8 cellular contexts compared by ENCODE assay signal in the genomic region with DNA sequence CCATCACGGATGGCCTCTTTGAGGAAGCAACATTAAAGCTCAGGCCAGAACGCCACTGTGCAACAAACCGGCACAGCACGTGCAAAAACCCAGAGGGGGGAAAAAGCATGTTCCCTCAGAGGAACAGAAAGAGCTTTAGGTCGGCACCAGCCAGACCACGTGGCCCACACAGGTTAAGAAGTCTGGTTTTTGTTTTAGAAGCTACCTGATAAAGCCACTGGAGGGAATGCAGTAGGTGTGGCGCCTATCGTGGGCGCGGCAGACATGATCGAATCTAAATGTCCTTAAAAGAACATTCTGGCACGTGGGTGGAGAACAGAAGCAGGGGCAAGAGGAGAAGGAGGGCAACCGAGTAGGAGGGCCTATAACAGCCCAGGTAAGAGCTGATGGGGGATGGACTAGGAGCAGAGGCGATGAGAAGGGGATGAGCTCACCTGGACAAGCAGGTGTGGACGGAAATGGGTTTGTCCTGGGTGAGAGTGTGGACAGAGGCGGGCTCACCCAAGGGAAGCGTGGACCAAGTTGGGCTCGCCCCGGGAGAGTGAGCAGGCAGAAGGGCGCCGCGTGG. TPM values are rescaled to one million over a fixed set of nuclear protein-coding genes. Genes with fewer than 3 reads are reported as not detected.
A peak's percentile ranks its signal among the peaks of the same experiment; 100 is the strongest.
DNase-seq lines count a peak whose midpoint lies in the region; ATAC-seq and TF ChIP-seq lines count a peak whose summit lies in the region.
"Not testable (repeated sequence)": the region's sequence is repeated elsewhere in the genome, so short reads cannot be mapped to it uniquely, and the experiment has no call there.

No MANE protein-coding gene starts in this region.

- peak overlapping the region; percentile 81 for H3K4me3 ChIP-seq in HAP-1
- peak overlapping the region; percentile 80 for H3K4me3 ChIP-seq in NB4 (ENCODE audit: low read depth, low read length)
- H3K4me3 ChIP-seq in duodenal mucosa (ENCODE audit: low read depth in 1 of 2, low read length in 2 of 2) = peak overlapping the region; percentile 37 to 77
- peak overlapping the region; percentile 70 for H3K4me3 ChIP-seq in iPS-18a (ENCODE audit: low read length)
- H3K4me3 ChIP-seq in neural progenitor cell = peak overlapping the region; percentile 76
- peak overlapping the region; percentile 41 to 53 (median 47) for H3K4me3 ChIP-seq in thyroid gland (replicated peaks in 1 of 3)

- H3K4me2 ChIP-seq in neural progenitor cell = peak overlapping the region; percentile 94

- H2AFZ ChIP-seq in neural progenitor cell (replicated peaks) = peak overlapping the region; percentile 84

- H3K9ac ChIP-seq in duodenal mucosa (ENCODE audit: low read depth in 1 of 2, low read length in 2 of 2) (peak overlapping the region; percentile 51 to 59), iPS-18a (ENCODE audit: low read length) (peak overlapping the region; percentile 85), neural progenitor cell (peak overlapping the region; percentile 69)

- H3K27ac ChIP-seq in duodenal mucosa (ENCODE audit: low read depth, low read length); iPS-18a (ENCODE audit: low read length); neural progenitor cell: not testable (repeated sequence)
- H3K27ac ChIP-seq in thyroid gland = peak overlapping the region in 1 of 3 donors; percentile 80

- not testable (repeated sequence) for H3K4me1 ChIP-seq in HAP-1; duodenal mucosa (ENCODE audit: control insufficient read depth in 1 of 2, insufficient read depth in 2 of 2, low read length in 2 of 2); iPS-18a (ENCODE audit: control insufficient read depth, low read depth, low read length); neural progenitor cell; thyroid gland

- WGBS in thyroid gland, 2 donors = 1 to 4% methylated on average over 11 to 12 of the region's 22 CpGs

- peaks cover 47% of the 10 kb centered on the region for H3K36me3 ChIP-seq in HAP-1 (replicated peaks)
- peaks cover 11 to 47% of the 10 kb centered on the region in 2 donors for H3K36me3 ChIP-seq in duodenal mucosa (ENCODE audit: control insufficient read depth in 1 of 2, insufficient read depth in 2 of 2, low read length in 2 of 2)
- peaks cover 43% of the 10 kb centered on the region for H3K36me3 ChIP-seq in iPS-18a (ENCODE audit: control insufficient read depth, low read depth, low read length)
- not testable (repeated sequence) for H3K36me3 ChIP-seq in neural progenitor cell
- peaks cover 32 to 33% of the 10 kb centered on the region in 2 donors for H3K36me3 ChIP-seq in thyroid gland

- not testable (repeated sequence) for H3K27me3 ChIP-seq in HAP-1 (ENCODE audit: low read depth); duodenal mucosa (ENCODE audit: control insufficient read depth in 1 of 2, insufficient read depth in 2 of 2, low read length in 2 of 2); iPS-18a (ENCODE audit: control insufficient read depth, insufficient read depth, low read length); neural progenitor cell; thyroid gland

- in situ Hi-C loops in HAP-1 (cut with MboI; ENCODE audit: low sequenced_read_pairs) = not testable (repeated sequence)

- ATAC-seq in activated CD8-positive, alpha-beta memory T cell treated with anti-CD3 and anti-CD28 coated beads, Interleukin-2, amount 10 ng/mL, durations not matched to agents 7 days and 5 days = peak; percentile 45

- H3K9me3 ChIP-seq in HAP-1; duodenal mucosa (ENCODE audit: control insufficient read depth in 1 of 2, low read length in 2 of 2); iPS-18a (ENCODE audit: control insufficient read depth, low read depth, low read length); neural progenitor cell (ENCODE audit: low read depth); thyroid gland: not testable (repeated sequence)

- DNase-seq in COLO668 (lab: John Stamatoyannopoulos, UW; ENCODE audit: unreplicated experiment) = peak; percentile 20
- DNase-seq in HAP-1 (ENCODE audit: low spot score in 2 of 2); NB4 (ENCODE audit: low read depth); activated CD8-positive, alpha-beta memory T cell treated with anti-CD3 and anti-CD28 coated beads, Interleukin-2, amount 10 ng/mL, durations not matched to agents 7 days and 5 days; neural progenitor cell (ENCODE audit: low spot score); thyroid gland: not testable (repeated sequence)

- H3K79me2 ChIP-seq in neural progenitor cell (ENCODE audit: low read depth) = peaks cover 19% of the 10 kb centered on the region

- H3K27me3 Mint-ChIP-seq in activated CD8-positive, alpha-beta memory T cell treated with anti-CD3 and anti-CD28 coated beads, Interleukin-2, amount 10 ng/mL, durations not matched to agents 7 days and 5 days = not testable (repeated sequence)
- H3K27me3 Mint-ChIP-seq in neural progenitor cell (ENCODE audit: insufficient read depth, low read depth) = peaks cover 13% of the 10 kb centered on the region

- H3K9me3 Mint-ChIP-seq in activated CD8-positive, alpha-beta memory T cell treated with anti-CD3 and anti-CD28 coated beads, Interleukin-2, amount 10 ng/mL, durations not matched to agents 7 days and 5 days (ENCODE audit: low read depth); neural progenitor cell: not testable (repeated sequence)

- TF ChIP-seq CTCF in NB4 (IDR thresholded peaks at IDR 0.05; ENCODE audit: low read depth, low read length); neural progenitor cell (IDR thresholded peaks at IDR 0.05); thyroid gland (IDR thresholded peaks at IDR 0.05): not testable (repeated sequence)

- peak overlapping the region; percentile 94 for H3K27ac Mint-ChIP-seq in activated CD8-positive, alpha-beta memory T cell treated with anti-CD3 and anti-CD28 coated beads, Interleukin-2, amount 10 ng/mL, durations not matched to agents 7 days and 5 days
- H3K27ac Mint-ChIP-seq in neural progenitor cell = not testable (repeated sequence)

- H3K4me3 Mint-ChIP-seq in activated CD8-positive, alpha-beta memory T cell treated with anti-CD3 and anti-CD28 coated beads, Interleukin-2, amount 10 ng/mL, durations not matched to agents 7 days and 5 days = peak overlapping the region; percentile 98
- peak overlapping the region; percentile 97 for H3K4me3 Mint-ChIP-seq in neural progenitor cell

- H4K20me1 ChIP-seq in neural progenitor cell (ENCODE audit: low read depth) = not testable (repeated sequence)

- not testable (repeated sequence) for TF ChIP-seq POLR2A in NB4 (IDR thresholded peaks at IDR 0.05; ENCODE audit: extremely low read depth, insufficient read length); thyroid gland (IDR thresholded peaks at IDR 0.05)

- peaks cover 18% of the 10 kb centered on the region for H3K36me3 Mint-ChIP-seq in activated CD8-positive, alpha-beta memory T cell treated with anti-CD3 and anti-CD28 coated beads, Interleukin-2, amount 10 ng/mL, durations not matched to agents 7 days and 5 days
- H3K36me3 Mint-ChIP-seq in neural progenitor cell = peaks cover 16% of the 10 kb centered on the region

- intact Hi-C loops in thyroid gland (cut with DNase I) = not testable (repeated sequence)

- CTCF ChIA-PET in activated CD8-positive, alpha-beta memory T cell treated with anti-CD3 and anti-CD28 coated beads, Interleukin-2, amount 10 ng/mL, durations not matched to agents 7 days and 5 days (lab: Charles Lee) = not testable (repeated sequence)

- peaks cover 14% of the 10 kb centered on the region for H3F3A ChIP-seq in neural progenitor cell (ENCODE audit: low read depth)

- H3K4me1 Mint-ChIP-seq in activated CD8-positive, alpha-beta memory T cell treated with anti-CD3 and anti-CD28 coated beads, Interleukin-2, amount 10 ng/mL, durations not matched to agents 7 days and 5 days = peaks cover 13% of the 10 kb centered on the region
- H3K4me1 Mint-ChIP-seq in neural progenitor cell = peaks cover 15% of the 10 kb centered on the region

RNA-seq across cellular contexts. Expression of a gene that starts 27.5 kb away (rescaled TPM):
- total RNA-seq in activated CD8-positive, alpha-beta memory T cell treated with anti-CD3 and anti-CD28 coated beads, Interleukin-2, amount 10 ng/mL, durations not matched to agents 7 days and 5 days = 1 to 10 TPM; 1.4 to 3.5 TPM
- total RNA-seq in neural progenitor cell (ENCODE audit: low replicate concordance) (0.99 TPM in 1 of 2 replicates, not detected in the other), thyroid gland (1 to 10 TPM in 2 of 4 donors, under 1 TPM in 1, not detected in 1; 0.83 to 5.1 (median 3.1) TPM)

RNA-seq across cellular contexts. Expression of a gene that starts 33.4 kb away (rescaled TPM):
- 10 to 100 TPM; 81.8 to 82.7 TPM for total RNA-seq in activated CD8-positive, alpha-beta memory T cell treated with anti-CD3 and anti-CD28 coated beads, Interleukin-2, amount 10 ng/mL, durations not matched to agents 7 days and 5 days
- total RNA-seq in neural progenitor cell (ENCODE audit: low replicate concordance) (37.8 and 67.2 TPM in 2 replicates), thyroid gland (10 to 100 TPM; 46.1 to 55.4 (median 49.8) TPM)

RNA-seq across cellular contexts. Expression of a gene that starts 59.1 kb away (rescaled TPM):
- 1 to 10 TPM in 1 of 2 experiments, under 1 TPM in 1; 0.68 to 1.0 TPM for total RNA-seq in activated CD8-positive, alpha-beta memory T cell treated with anti-CD3 and anti-CD28 coated beads, Interleukin-2, amount 10 ng/mL, durations not matched to agents 7 days and 5 days
- total RNA-seq in neural progenitor cell (ENCODE audit: low replicate concordance) (0.34 TPM in 1 of 2 replicates, not detected in the other), thyroid gland (not detected)
